Comparison of ENCODE assay signal across 11 cellular contexts in the genomic region with DNA sequence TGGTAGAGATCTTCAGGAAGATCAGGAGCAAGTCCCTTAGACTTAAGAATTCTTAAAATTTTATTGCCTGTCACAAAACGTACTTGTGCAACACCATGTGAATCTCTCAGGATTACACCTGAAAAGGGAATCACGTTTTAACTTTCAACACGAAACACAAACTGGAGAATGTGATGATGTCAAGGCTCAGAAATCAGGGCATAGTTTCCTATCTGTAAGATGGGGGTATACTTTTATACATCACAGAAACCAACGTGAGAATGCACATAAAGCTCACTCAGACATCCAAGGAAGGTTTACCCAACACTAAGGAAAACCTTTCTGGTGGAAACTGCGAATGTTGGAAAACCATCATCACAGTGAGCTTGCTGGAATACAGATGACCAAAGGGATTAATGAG. TPM values are rescaled to one million over a fixed set of nuclear protein-coding genes. Genes with fewer than 3 reads are reported as not detected.
DNase-seq lines count a peak whose midpoint lies in the region; ATAC-seq, FAIRE-seq and TF ChIP-seq lines count a peak whose summit lies in the region.
"Had no signal": no experiment of that assay in that cellular context is flagged by ENCODE, and none has a peak within 500 bp of the region (broad histone marks: within the 10 kb centered on the region; RNA-seq: fewer than 3 reads in every experiment).

No MANE protein-coding gene starts in this region.

- no peaks in the 10 kb centered on the region for H3K27me3 Mint-ChIP-seq in activated naive CD4-positive, alpha-beta T cell treated with anti-CD3 and anti-CD28 coated beads for 36 hours (ENCODE audit: low read depth)
- H3K27me3 Mint-ChIP-seq in T-helper 17 cell: no peaks in the 10 kb centered on the region

- peak overlapping the region; percentile 93 for H3K4me3 Mint-ChIP-seq in activated naive CD4-positive, alpha-beta T cell treated with anti-CD3 and anti-CD28 coated beads for 36 hours
- peak overlapping the region; percentile 98 for H3K4me3 Mint-ChIP-seq in T-helper 17 cell
- H3K4me3 Mint-ChIP-seq in stimulated activated effector memory CD8-positive, alpha-beta T cell treated with anti-CD3 and anti-CD28 coated beads, Interleukin-12 subunit alpha, Interleukin-12 subunit beta, amount 100 ng/mL, for 72 hours: peak overlapping the region; percentile 100

- peaks cover 27% of the 10 kb centered on the region for H3K4me1 Mint-ChIP-seq in activated naive CD4-positive, alpha-beta T cell treated with anti-CD3 and anti-CD28 coated beads for 36 hours (ENCODE audit: low read depth)
- peaks cover 33% of the 10 kb centered on the region for H3K4me1 Mint-ChIP-seq in T-helper 17 cell
- H3K4me1 Mint-ChIP-seq in stimulated activated effector memory CD8-positive, alpha-beta T cell treated with anti-CD3 and anti-CD28 coated beads, Interleukin-12 subunit alpha, Interleukin-12 subunit beta, amount 100 ng/mL, for 72 hours: peaks cover 48% of the 10 kb centered on the region

- H3K79me2 ChIP-seq in fibroblast of lung (ENCODE audit: control insufficient read depth, insufficient read depth, low read length): peaks cover 24% of the 10 kb centered on the region

- no peak for TF ChIP-seq POLR2A in GM12891 (IDR thresholded peaks at IDR 0.05; ENCODE audit: low read depth, low read length)

- no peak for FAIRE-seq in GM12891 (lab: Jason Lieb, UNC)

- peaks cover 2% of the 10 kb centered on the region for H3K4me1 ChIP-seq in fibroblast of lung (ENCODE audit: control insufficient read depth, extremely low read depth, insufficient read depth, low read length)

- no peaks in the 10 kb centered on the region for H3K27me3 ChIP-seq in fibroblast of lung (ENCODE audit: control insufficient read depth, insufficient read depth, low read length)
- H3K27me3 ChIP-seq: SJSA1 had no signal

- H4K20me1 ChIP-seq in fibroblast of lung (ENCODE audit: control insufficient read depth, extremely low read depth, insufficient read depth, low read length): no peaks in the 10 kb centered on the region

- no peaks in the 10 kb centered on the region for H3K9me3 Mint-ChIP-seq in activated naive CD4-positive, alpha-beta T cell treated with anti-CD3 and anti-CD28 coated beads for 36 hours
- H3K9me3 Mint-ChIP-seq in stimulated activated effector memory CD8-positive, alpha-beta T cell treated with anti-CD3 and anti-CD28 coated beads, Interleukin-12 subunit alpha, Interleukin-12 subunit beta, amount 100 ng/mL, for 72 hours: no peaks in the 10 kb centered on the region

- peaks cover 54% of the 10 kb centered on the region for H3K36me3 Mint-ChIP-seq in activated naive CD4-positive, alpha-beta T cell treated with anti-CD3 and anti-CD28 coated beads for 36 hours (ENCODE audit: low read depth)
- peaks cover 7% of the 10 kb centered on the region for H3K36me3 Mint-ChIP-seq in T-helper 17 cell (ENCODE audit: low read depth)
- peaks cover 68% of the 10 kb centered on the region for H3K36me3 Mint-ChIP-seq in stimulated activated effector memory CD8-positive, alpha-beta T cell treated with anti-CD3 and anti-CD28 coated beads, Interleukin-12 subunit alpha, Interleukin-12 subunit beta, amount 100 ng/mL, for 72 hours

- H3K9me3 ChIP-seq in T-helper 17 cell (ENCODE audit: control insufficient read depth, low read length, poor library complexity, severe bottlenecking) (peaks cover 3% of the 10 kb centered on the region), fibroblast of lung (ENCODE audit: control insufficient read depth, insufficient read depth, low read depth, low read length) (no peaks in the 10 kb centered on the region)
- H3K9me3 ChIP-seq: SJSA1 had no signal

- no peak overlapping the region for H3K27ac ChIP-seq in fibroblast of lung (ENCODE audit: insufficient read depth, low read length)
- H3K27ac ChIP-seq: SJSA1 had no signal

- peak overlapping the region; percentile 34 for H3K4me2 ChIP-seq in fibroblast of lung (ENCODE audit: extremely low read depth, insufficient read depth, low read length)

- no peak overlapping the region for H2AFZ ChIP-seq in fibroblast of lung (ENCODE audit: low read length)

- intact Hi-C loops in activated naive CD4-positive, alpha-beta T cell treated with anti-CD3 and anti-CD28 coated beads for 36 hours (cut with micrococcal nuclease): loop anchor here (5.0 kb wide), 3 partner anchors 253 to 1317 kb away; partner anchors contain the start of genes LDHA and NCR3LG1

- no peak overlapping the region for H3K9ac ChIP-seq in fibroblast of lung (ENCODE audit: insufficient read depth, low read length)

- CTCF ChIA-PET in activated naive CD4-positive, alpha-beta T cell treated with anti-CD3 and anti-CD28 coated beads for 36 hours (lab: Charles Lee): interaction anchor here (0.6 to 2.4 kb wide), 5 partner anchors 13 to 288 kb away, joined by 3 to 7 read pairs (median 3); no protein-coding TSS in a partner anchor

- H3K4me3 ChIP-seq in fibroblast of lung (replicated peaks in 1 of 4; ENCODE audit: control extremely low read depth in 1 of 4, insufficient read depth in 1 of 4, low read depth in 3 of 4, low read length in 4 of 4): peak overlapping the region in 3 of 4 experiments; percentile 2 to 100 (median 94)

- no peak for DNase-seq in activated naive CD4-positive, alpha-beta T cell treated with anti-CD3 and anti-CD28 coated beads for 36 hours
- DNase-seq in activated naive CD4-positive, alpha-beta T cell treated with anti-CD3 and anti-CD28 coated beads, Interleukin-2, amount 50 U/mL, for 16 hours: no peak
- DNase-seq in T-helper 17 cell (no peak), fibroblast of lung (ENCODE audit: low read depth in 2 of 2) (no peak), GM12891 (ENCODE audit: insufficient read length, low spot score) (no peak)
- DNase-seq in stimulated activated effector memory CD8-positive, alpha-beta T cell treated with anti-CD3 and anti-CD28 coated beads, Interleukin-12 subunit alpha, Interleukin-12 subunit beta, amount 100 ng/mL, for 72 hours (ENCODE audit: low spot score in 2 of 2): no peak
- DNase-seq: activated gamma-delta T cell treated with Interleukin-2 at 50 U/mL for 16 hours, MV-4-11 had no signal

- no peak for ATAC-seq in T-helper 17 cell
- ATAC-seq in stimulated activated effector memory CD8-positive, alpha-beta T cell treated with anti-CD3 and anti-CD28 coated beads, Interleukin-12 subunit alpha, Interleukin-12 subunit beta, amount 100 ng/mL, for 72 hours: no peak
- no peak for ATAC-seq in HG03097 (IDR thresholded peaks at IDR 0.05; ENCODE audit: low FRiP score, unreplicated experiment)
- ATAC-seq in GM21737 (IDR thresholded peaks at IDR 0.05; ENCODE audit: unreplicated experiment): no peak

- H3K36me3 ChIP-seq in fibroblast of lung (ENCODE audit: control insufficient read depth, insufficient read depth, low read length): peaks cover 5% of the 10 kb centered on the region

- peak overlapping the region; percentile 58 for H3K27ac Mint-ChIP-seq in activated naive CD4-positive, alpha-beta T cell treated with anti-CD3 and anti-CD28 coated beads for 36 hours
- peak overlapping the region; percentile 98 for H3K27ac Mint-ChIP-seq in T-helper 17 cell
- H3K27ac Mint-ChIP-seq in stimulated activated effector memory CD8-positive, alpha-beta T cell treated with anti-CD3 and anti-CD28 coated beads, Interleukin-12 subunit alpha, Interleukin-12 subunit beta, amount 100 ng/mL, for 72 hours: peak overlapping the region; percentile 99

- no peak for TF ChIP-seq CTCF in fibroblast of lung (conservative IDR thresholded peaks at IDR 0.05 in 1 of 2, IDR thresholded peaks at IDR 0.05 in 1 of 2; ENCODE audit: low read depth in 1 of 2, low read length in 2 of 2)

TF ChIP-seq in GM12891, 5 proteins besides CTCF, POLR2A, EP300 and RAD21:
- no peak for TF ChIP-seq TAF1 (IDR thresholded peaks at IDR 0.05; ENCODE audit: low read depth, low read length)
- no peak for TF ChIP-seq PAX5 (IDR thresholded peaks at IDR 0.05; ENCODE audit: insufficient read depth, low read length, severe bottlenecking)
TF ChIP-seq in GM12891: peak in this region for 0.

RNA-seq across cellular contexts. Expression of gene RPS13, which starts 2.0 kb away (rescaled TPM):
- total RNA-seq in activated naive CD4-positive, alpha-beta T cell treated with anti-CD3 and anti-CD28 coated beads for 36 hours: 1,000 to 10,000 TPM; 2,045 to 2,099 TPM
- total RNA-seq in T-helper 17 cell: 1,000 to 10,000 TPM; 1,528 to 1,561 TPM
- total RNA-seq in fibroblast of lung: 941 and 1,142 TPM in 2 replicates
- polyA plus RNA-seq in fibroblast of lung: 1,064 and 1,206 TPM in 2 replicates
- 1,469 and 1,549 TPM in 2 replicates for polyA plus RNA-seq in fibroblast of lung (2012)
- polyA minus RNA-seq in fibroblast of lung (ENCODE audit: low replicate concordance): 444 and 462 TPM in 2 replicates
- polyA plus RNA-seq in GM12891 (2012; ENCODE audit: low read depth, missing spikeins): 3,811 TPM
